Comparison of ENCODE assay signal across 11 cellular contexts in genomic region chr6:25943887-25944286, GRCh38. TPM values are rescaled to one million over a fixed set of nuclear protein-coding genes. Genes with fewer than 3 reads are reported as not detected.
"Had no signal": no experiment of that assay in that cellular context is flagged by ENCODE, and none has a peak within 500 bp of the region (broad histone marks: within the 10 kb centered on the region; RNA-seq: fewer than 3 reads in every experiment).

No MANE protein-coding gene starts in this region.

- H3K9ac ChIP-seq: GM23248, KMS-11 had no signal

- H3K4me1 ChIP-seq: HAP-1 had no signal

- H3K4me3 ChIP-seq: GM23248, HAP-1 had no signal

- FAIRE-seq: HTR-8/SVneo had no signal

- H2AFZ ChIP-seq: GM23248 had no signal

- DNase-seq: GM23248, GOT3, H7, HFFc6, KBM-7 had no signal

- H3K36me3 ChIP-seq: HAP-1 had no signal

- ATAC-seq: HCT116 had no signal

- H3K27ac ChIP-seq: GM23248 had no signal

- H3K9me3 ChIP-seq: HAP-1 had no signal

RNA-seq across cellular contexts. Expression of gene SLC17A2, which starts 13.4 kb away (rescaled TPM):
- total RNA-seq: GM23248, H4, H7, HFFc6, HT-29 had no signal
- polyA plus RNA-seq: GM23248 had no signal
